ENCODE assay signal across 23 cellular contexts in the genomic region with DNA sequence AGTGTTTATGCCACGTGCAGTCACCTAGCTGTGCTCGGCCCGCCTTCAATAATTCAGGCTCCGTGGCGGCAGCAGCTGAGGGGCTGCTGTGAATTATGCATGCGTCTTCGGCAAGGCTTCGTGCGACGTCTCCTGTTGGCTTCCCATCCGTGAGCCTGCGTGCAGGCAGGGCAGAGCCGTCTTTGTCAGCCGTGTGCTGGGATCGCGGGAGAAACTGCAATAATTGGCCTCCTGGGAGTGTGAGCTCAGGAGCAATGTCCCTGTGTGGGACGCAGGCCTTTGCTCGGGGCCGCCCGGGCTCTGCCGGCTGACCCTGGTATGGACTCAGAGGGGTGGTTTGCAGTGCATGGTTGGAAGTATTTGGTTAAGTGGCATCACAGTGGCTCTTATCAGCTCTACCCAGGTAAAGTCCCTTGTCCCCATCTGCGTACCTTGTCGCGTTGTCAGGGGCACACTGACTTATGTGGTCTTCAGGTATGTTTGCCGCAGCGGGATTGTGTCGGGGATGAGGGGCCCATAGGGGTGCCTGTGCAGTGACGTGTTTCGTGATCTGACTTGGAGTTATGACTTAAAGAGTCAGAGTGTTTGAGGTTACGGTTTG. TPM values are rescaled to one million over a fixed set of nuclear protein-coding genes. Genes with fewer than 3 reads are reported as not detected.
DNase-seq lines count a peak whose midpoint lies in the region; ATAC-seq and TF ChIP-seq lines count a peak whose summit lies in the region.
"Had no signal": no experiment of that assay in that cellular context is flagged by ENCODE, and none has a peak within 500 bp of the region (broad histone marks: within the 10 kb centered on the region; RNA-seq: fewer than 3 reads in every experiment).

No MANE protein-coding gene starts in this region.

- CTCF ChIA-PET in A673 (lab: Charles Lee): no interaction called here

- WGBS in prostate gland: 87% methylated on average over 30 of the region's 30 CpGs

- TF ChIP-seq POLR2A in prostate gland (IDR thresholded peaks at IDR 0.05): no peak

- intact Hi-C loops in posterior cingulate gyrus (cut with DNase I): no loop called here
- intact Hi-C loops in A673 (cut with micrococcal nuclease; ENCODE audit: unreplicated experiment): no loop called here
- intact Hi-C loops in prostate gland (cut with DNase I): no loop called here

- H3K9me3 ChIP-seq in WERI-Rb-1 (ENCODE audit: severe bottlenecking) (peaks cover 11% of the 10 kb centered on the region), A673 (ENCODE audit: low read depth, low read length, poor library complexity, severe bottlenecking) (peaks cover 4% of the 10 kb centered on the region), prostate gland (no peaks in the 10 kb centered on the region)
- H3K9me3 ChIP-seq: colonic mucosa, esophagus muscularis mucosa, tibial nerve had no signal

- DNase-seq in G401 (ENCODE audit: low spot score) (peak; percentile 36), WERI-Rb-1 (peak; percentile 4), left lobe of liver (ENCODE audit: low spot score) (peak; percentile 74), posterior cingulate gyrus (peak in 6 of 10 donors; percentile 6 to 71 (median 32)), A673 (ENCODE audit: low spot score) (no peak), prostate gland (ENCODE audit: low spot score) (no peak)
- no peak for DNase-seq in activated CD8-positive, alpha-beta memory T cell treated with anti-CD3 and anti-CD28 coated beads for 24 hours
- DNase-seq: activated CD8-positive, alpha-beta memory T cell treated with anti-CD3 and anti-CD28 coated beads, Interleukin-2, amount 50 U/mL, for 4 hours; CD4-positive, CD25-positive, alpha-beta regulatory T cell; colonic mucosa; effector memory CD4-positive, alpha-beta T cell; NCI-H1048; NCI-H187; NCI-H2171 treated with DMSO at 0.1 percent for 48 hours; NCI-H526 treated with DMSO at 0.1 percent for 48 hours; occipital lobe; stimulated activated naive CD8-positive, alpha-beta T cell treated with anti-CD3 and anti-CD28 coated beads, Interleukin-15, amount 100 ng/mL, for 72 hours; T-helper 17 cell had no signal

- in situ Hi-C loops in G401 (cut with HindIII; ENCODE audit: low sequenced_read_pairs): no loop called here

- H3K4me1 ChIP-seq in A673 (ENCODE audit: insufficient read depth, low read length, poor library complexity, severe bottlenecking): peaks cover 21% of the 10 kb centered on the region
- no peaks in the 10 kb centered on the region for H3K4me1 ChIP-seq in prostate gland (replicated peaks)
- H3K4me1 ChIP-seq: colonic mucosa had no signal

- ATAC-seq in left lobe of liver (peak; percentile 62), GM18858 (IDR thresholded peaks at IDR 0.05; ENCODE audit: unreplicated experiment) (no peak)
- ATAC-seq: activated T-helper 17 cell treated with anti-CD3 and anti-CD28 coated beads, Interleukin-2, amount 50 U/mL, for 72 hours; stimulated activated naive CD8-positive, alpha-beta T cell treated with anti-CD3 and anti-CD28 coated beads, Interleukin-15, amount 100 ng/mL, for 72 hours; T-helper 17 cell had no signal

- no TSS peak for BruUV-seq in A673 (replicated peaks; lab: Mats Ljungman, UMichigan)

- H3K4me3 ChIP-seq in WERI-Rb-1 (ENCODE audit: low read depth, low read length) (no peak overlapping the region), A673 (ENCODE audit: low read depth, low read length, poor library complexity, severe bottlenecking) (no peak overlapping the region), prostate gland (no peak overlapping the region)
- H3K4me3 ChIP-seq: colonic mucosa, esophagus muscularis mucosa, tibial nerve had no signal

- H3K27ac ChIP-seq in WERI-Rb-1 (no peak overlapping the region), A673 (ENCODE audit: low read depth, low read length, poor library complexity, severe bottlenecking) (no peak overlapping the region), prostate gland (no peak overlapping the region)
- H3K27ac ChIP-seq: colonic mucosa, esophagus muscularis mucosa, tibial nerve had no signal

- POLR2A ChIA-PET in A673 (lab: Charles Lee; ENCODE audit: low non-redundant PET): no interaction called here

- peaks cover 3% of the 10 kb centered on the region for H3K36me3 ChIP-seq in WERI-Rb-1
- no peaks in the 10 kb centered on the region for H3K36me3 ChIP-seq in A673 (ENCODE audit: insufficient read depth, low read length, poor library complexity, severe bottlenecking)
- no peaks in the 10 kb centered on the region for H3K36me3 ChIP-seq in prostate gland
- H3K36me3 ChIP-seq: colonic mucosa, esophagus muscularis mucosa had no signal

- TF ChIP-seq CTCF in WERI-Rb-1 (IDR thresholded peaks at IDR 0.05; ENCODE audit: low read depth, low read length): no peak
- TF ChIP-seq CTCF in A673 (conservative IDR thresholded peaks at IDR 0.05; ENCODE audit: low read depth, low read length): no peak
- no peak for TF ChIP-seq CTCF in prostate gland (IDR thresholded peaks at IDR 0.05)

- H3K27me3 ChIP-seq in WERI-Rb-1 (ENCODE audit: insufficient read depth, low read depth, severe bottlenecking): no peaks in the 10 kb centered on the region
- no peaks in the 10 kb centered on the region for H3K27me3 ChIP-seq in A673 (replicated peaks; ENCODE audit: insufficient read depth, low read depth, low read length, poor library complexity)
- no peaks in the 10 kb centered on the region for H3K27me3 ChIP-seq in prostate gland (replicated peaks; ENCODE audit: insufficient read depth)
- H3K27me3 ChIP-seq: colonic mucosa, esophagus muscularis mucosa, tibial nerve had no signal

RNA-seq across cellular contexts. Expression of a gene that starts 34.5 kb away (rescaled TPM):
- not detected in 2 replicates for total RNA-seq in G401 (2014; rRNA removed; shearing (Covaris generic))
- 177 TPM for total RNA-seq in left lobe of liver
- 4.8 TPM in 2 replicates for total RNA-seq in A673 (2021)
- total RNA-seq in prostate gland: 1 to 10 TPM in 1 of 2 donors, under 1 TPM in 1; 0.27 to 1.9 TPM
- total RNA-seq: activated T-helper 17 cell treated with anti-CD3 and anti-CD28 coated beads, Interleukin-2, amount 50 U/mL, for 72 hours; CD4-positive, CD25-positive, alpha-beta regulatory T cell; Daoy; T-helper 17 cell; tibial nerve had no signal

RNA-seq across cellular contexts. Expression of a gene that starts 55.8 kb away (rescaled TPM):
- total RNA-seq in G401 (2014; rRNA removed; shearing (Covaris generic)): 2.8 TPM in 1 of 2 replicates, not detected in the other
- 0.83 TPM for total RNA-seq in left lobe of liver
- not detected in 2 replicates for total RNA-seq in A673 (2021)
- total RNA-seq in prostate gland: 10 to 100 TPM in 1 of 2 donors, 1 to 10 TPM in 1; 8.2 to 16.4 TPM
- total RNA-seq: activated T-helper 17 cell treated with anti-CD3 and anti-CD28 coated beads, Interleukin-2, amount 50 U/mL, for 72 hours; CD4-positive, CD25-positive, alpha-beta regulatory T cell; occipital lobe; T-helper 17 cell had no signal

Comparison
In these comparisons a context has a peak if more than half of its experiments do, and no peak if none do; other contexts are left out.
1. DNase-seq: peak in G401 (single experiment), WERI-Rb-1 (single experiment), left lobe of liver (single experiment) and posterior cingulate gyrus (6 of 10); none in A673 (single experiment), activated CD8-positive, alpha-beta memory T cell treated with anti-CD3 and anti-CD28 coated beads for 24 hours (single experiment) and prostate gland (single experiment).
2. RNA of a gene that starts 34.5 kb away (total RNA-seq): 177 TPM in left lobe of liver (single experiment); 4.8 TPM in A673, 0.27 to 1.9 TPM in prostate gland and not detected in G401; every median in the first group is over 10 times any median in the second.